ENCODE assay signal across 27 cellular contexts in genomic region chrX:153587342-153587741, GRCh38. TPM values are rescaled to one million over a fixed set of nuclear protein-coding genes. Genes with fewer than 3 reads are reported as not detected.
"Had no signal": no experiment of that assay in that cellular context is flagged by ENCODE, and none has a peak within 500 bp of the region (broad histone marks: within the 10 kb centered on the region; RNA-seq: fewer than 3 reads in every experiment).

No MANE protein-coding gene starts in this region.

- ATAC-seq: effector memory CD8-positive, alpha-beta T cell; esophagus mucosa; gastrocnemius medialis; heart right ventricle; left colon; left lobe of liver; lower lobe of right lung; mucosa of descending colon had no signal

- DNase-seq: colonic mucosa; cortex of kidney; effector CD8-positive, alpha-beta T cell; effector memory CD8-positive, alpha-beta T cell; endodermal cell; erythroblast; esophagus squamous epithelium; foreskin fibroblast; foreskin melanocyte; gastrocnemius medialis; glutamatergic neuron; head of caudate nucleus; heart right ventricle; hippocampal formation; kidney glomerular epithelial cell; left colon; left ventricle myocardium inferior; lower lobe of right lung; mesenchymal stem cell; mucosa of descending colon; naive B cell had no signal

- FAIRE-seq: endometrium, islet of Langerhans, keratinocyte had no signal

RNA-seq across cellular contexts. Expression of gene DUSP9, which starts 59.7 kb away (rescaled TPM):
- total RNA-seq: gastrocnemius medialis, left colon, left ventricle myocardium inferior, lower lobe of right lung, mucosa of descending colon, myocyte had no signal
